11 cellular contexts compared by ENCODE assay signal in genomic region chr10:43444313-43444712, GRCh38.
"Had no signal": no experiment of that assay in that cellular context is flagged by ENCODE, and none has a peak within 500 bp of the region (broad histone marks: within the 10 kb centered on the region; RNA-seq: fewer than 3 reads in every experiment).

No MANE protein-coding gene starts in this region.

- H3K4me3 ChIP-seq: coronary artery, heart right ventricle had no signal

- H3K27ac ChIP-seq: coronary artery, heart right ventricle, parathyroid adenoma had no signal

- H3K27me3 ChIP-seq: heart right ventricle had no signal

- H3K4me1 ChIP-seq: parathyroid adenoma had no signal

- ATAC-seq: heart right ventricle had no signal

- DNase-seq: activated CD4-positive, alpha-beta T cell treated with anti-CD3 and anti-CD28 coated beads for 4 hours; activated naive CD4-positive, alpha-beta T cell treated with Interleukin-2 at 50 U/mL for 16 hours; activated T-cell treated with anti-CD3 and anti-CD28 coated beads, Interleukin-2, amount 50 U/mL, for 48 hours; caudate nucleus; effector CD4-positive, alpha-beta T cell; heart right ventricle; kidney had no signal

- H3K9ac ChIP-seq: parathyroid adenoma had no signal

- H2AFZ ChIP-seq: parathyroid adenoma had no signal

- FAIRE-seq: frontal cortex, kidney, urothelium cell line had no signal

- H3K9me3 ChIP-seq: heart right ventricle had no signal

- H3K36me3 ChIP-seq: heart right ventricle had no signal
